ENCODE assay signal across 8 cellular contexts in genomic region chr3:120450914-120451669, GRCh38. TPM values are rescaled to one million over a fixed set of nuclear protein-coding genes. Genes with fewer than 3 reads are reported as not detected.
A peak's percentile ranks its signal among the peaks of the same experiment; 100 is the strongest.
DNase-seq lines count a peak whose midpoint lies in the region; ATAC-seq and TF ChIP-seq lines count a peak whose summit lies in the region.

A gene with protein sequence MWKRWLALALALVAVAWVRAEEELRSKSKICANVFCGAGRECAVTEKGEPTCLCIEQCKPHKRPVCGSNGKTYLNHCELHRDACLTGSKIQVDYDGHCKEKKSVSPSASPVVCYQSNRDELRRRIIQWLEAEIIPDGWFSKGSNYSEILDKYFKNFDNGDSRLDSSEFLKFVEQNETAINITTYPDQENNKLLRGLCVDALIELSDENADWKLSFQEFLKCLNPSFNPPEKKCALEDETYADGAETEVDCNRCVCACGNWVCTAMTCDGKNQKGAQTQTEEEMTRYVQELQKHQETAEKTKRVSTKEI (minus strand): TSS chr3:120450992. CDS start chr3:120450746, 246 bp downstream.

- H3K27ac Mint-ChIP-seq in activated naive CD8-positive, alpha-beta T cell treated with anti-CD3 and anti-CD28 coated beads, Interleukin-2, amount 10 ng/mL, durations not matched to agents 7 days and 5 days = no peak within 1 kb of the TSS

- peak within 1 kb of the TSS; percentile 80 to 85 for H3K27ac ChIP-seq in ovary

- no peaks in the 10 kb centered on the region for H3K36me3 Mint-ChIP-seq in activated naive CD8-positive, alpha-beta T cell treated with anti-CD3 and anti-CD28 coated beads, Interleukin-2, amount 10 ng/mL, durations not matched to agents 7 days and 5 days

- no peak for ATAC-seq in activated naive CD8-positive, alpha-beta T cell treated with anti-CD3 and anti-CD28 coated beads, Interleukin-2, amount 10 ng/mL, durations not matched to agents 7 days and 5 days (ENCODE audit: low read depth)
- no peak for ATAC-seq in GM19463 (IDR thresholded peaks at IDR 0.05; ENCODE audit: unreplicated experiment)
- ATAC-seq in GM18870 (IDR thresholded peaks at IDR 0.05; ENCODE audit: unreplicated experiment) = no peak

- H3K4me1 Mint-ChIP-seq in activated naive CD8-positive, alpha-beta T cell treated with anti-CD3 and anti-CD28 coated beads, Interleukin-2, amount 10 ng/mL, durations not matched to agents 7 days and 5 days = peaks cover 5% of the 10 kb centered on the region

- TF ChIP-seq CTCF in ovary (IDR thresholded peaks at IDR 0.05) = no peak

- TF ChIP-seq POLR2A in ovary (IDR thresholded peaks at IDR 0.05) = peak; percentile 65

- peak within 1 kb of the TSS; percentile 89 for H3K4me3 ChIP-seq in ovary

- H3K4me1 ChIP-seq in ovary (ENCODE audit: insufficient read depth) = peaks cover 16% of the 10 kb centered on the region

- no peak for TF ChIP-seq EP300 in ovary (IDR thresholded peaks at IDR 0.05)

- no peaks in the 10 kb centered on the region for H3K9me3 ChIP-seq in ovary

- peaks cover 3% of the 10 kb centered on the region for H3K9me3 Mint-ChIP-seq in activated naive CD8-positive, alpha-beta T cell treated with anti-CD3 and anti-CD28 coated beads, Interleukin-2, amount 10 ng/mL, durations not matched to agents 7 days and 5 days

- peaks cover 57% of the 10 kb centered on the region for H3K27me3 Mint-ChIP-seq in activated naive CD8-positive, alpha-beta T cell treated with anti-CD3 and anti-CD28 coated beads, Interleukin-2, amount 10 ng/mL, durations not matched to agents 7 days and 5 days

- DNase-seq in stimulated activated CD4-positive, alpha-beta T cell treated with anti-CD3 and anti-CD28 coated beads, Interleukin-15, amount 100 ng/mL, for 24 hours = peak; percentile 2
- no peak for DNase-seq in stimulated activated CD4-positive, alpha-beta T cell treated with anti-CD3 and anti-CD28 coated beads, Interleukin-12 subunit alpha, Interleukin-12 subunit beta, amount 100 ng/mL, for 4 hours
- DNase-seq in activated naive CD8-positive, alpha-beta T cell treated with anti-CD3 and anti-CD28 coated beads, Interleukin-2, amount 10 ng/mL, durations not matched to agents 7 days and 5 days = no peak
- DNase-seq in cardiac septum (ENCODE audit: low spot score) (peak; percentile 82), ovary (peak; percentile 74 to 83 (median 79)), COLO668 (lab: John Stamatoyannopoulos, UW; ENCODE audit: unreplicated experiment) (no peak)

- 3 to 4% (median 3%) methylated on average over 53 to 67 of the region's 67 CpGs for WGBS in ovary, 3 donors

- H3K4me3 Mint-ChIP-seq in activated naive CD8-positive, alpha-beta T cell treated with anti-CD3 and anti-CD28 coated beads, Interleukin-2, amount 10 ng/mL, durations not matched to agents 7 days and 5 days = peak within 1 kb of the TSS; percentile 85

- POLR2A ChIA-PET in activated naive CD8-positive, alpha-beta T cell treated with anti-CD3 and anti-CD28 coated beads, Interleukin-2, amount 10 ng/mL, durations not matched to agents 7 days and 5 days (lab: Charles Lee) = interaction anchor here (0.6 kb wide), 1 partner anchor 33 kb away, joined by 3 read pairs; no protein-coding TSS in a partner anchor

- no peaks in the 10 kb centered on the region for H3K27me3 ChIP-seq in ovary

- intact Hi-C loops in cardiac septum (cut with DNase I) = loop anchor here (5.0 kb wide), 1 partner anchor 46 kb away; no protein-coding TSS in a partner anchor
- intact Hi-C loops in ovary (cut with DNase I) = no loop called here

- no peaks in the 10 kb centered on the region for H3K36me3 ChIP-seq in ovary

RNA-seq across cellular contexts. Expression of the gene that starts here (rescaled TPM):
- total RNA-seq in activated naive CD8-positive, alpha-beta T cell treated with anti-CD3 and anti-CD28 coated beads, Interleukin-2, amount 10 ng/mL, durations not matched to agents 7 days and 5 days = 1 to 10 TPM in 1 of 2 experiments, under 1 TPM in 1; 0.31 to 1.1 TPM
- total RNA-seq in cardiac septum (140 TPM), ovary (100 to 1,000 TPM in 5 of 7 donors, 10 to 100 TPM in 2; 98.0 to 296 (median 204) TPM)
- 100 to 1,000 TPM; 104 to 357 TPM for polyA plus RNA-seq in ovary

Comparison
In these comparisons a context has a peak if more than half of its experiments do, and no peak if none do; other contexts are left out.
1. RNA of the gene that starts here (total RNA-seq): 98.0 to 296 TPM in ovary and 140 TPM in cardiac septum (single experiment); 0.31 to 1.1 TPM in activated naive CD8-positive, alpha-beta T cell treated with anti-CD3 and anti-CD28 coated beads, Interleukin-2, amount 10 ng/mL, durations not matched to agents 7 days and 5 days; every median in the first group is over 10 times any median in the second.
2. DNase-seq: peak in stimulated activated CD4-positive, alpha-beta T cell treated with anti-CD3 and anti-CD28 coated beads, Interleukin-15, amount 100 ng/mL, for 24 hours (single experiment), cardiac septum (single experiment) and ovary (5 of 5); none in stimulated activated CD4-positive, alpha-beta T cell treated with anti-CD3 and anti-CD28 coated beads, Interleukin-12 subunit alpha, Interleukin-12 subunit beta, amount 100 ng/mL, for 4 hours (single experiment), activated naive CD8-positive, alpha-beta T cell treated with anti-CD3 and anti-CD28 coated beads, Interleukin-2, amount 10 ng/mL, durations not matched to agents 7 days and 5 days (single experiment) and COLO668 (single experiment).